26 cellular contexts compared by ENCODE assay signal in the genomic region with DNA sequence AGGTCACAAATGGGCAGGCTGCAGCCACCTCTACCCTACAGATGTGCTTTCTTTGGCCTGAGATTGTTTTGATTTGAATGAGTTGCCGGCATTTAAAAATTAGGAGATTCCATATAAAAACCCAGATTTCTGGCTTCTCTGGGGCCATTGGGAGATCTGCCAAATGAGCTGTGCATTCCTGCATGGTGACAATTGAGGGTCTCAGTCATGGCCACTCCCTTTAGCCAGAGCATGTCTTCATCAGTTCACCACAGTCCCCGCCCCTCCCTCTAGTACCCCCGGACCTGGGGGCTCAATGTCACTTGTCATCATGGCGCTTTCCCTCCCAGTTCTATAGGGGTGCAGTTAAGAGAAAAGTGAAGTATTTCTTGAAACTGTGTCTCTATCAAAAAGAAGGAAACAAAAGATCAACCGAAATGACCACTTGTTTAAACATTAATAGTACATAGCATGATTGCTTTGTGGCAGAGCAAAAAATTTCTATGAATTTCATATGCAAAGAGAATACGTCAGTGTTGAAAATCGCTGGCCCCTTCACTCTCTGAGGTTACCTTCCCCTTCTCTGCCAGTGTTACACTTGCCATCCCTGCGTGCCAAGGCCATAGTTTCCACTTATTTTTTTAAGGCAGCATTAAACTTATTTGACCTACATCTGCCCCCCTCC. TPM values are rescaled to one million over a fixed set of nuclear protein-coding genes. Genes with fewer than 3 reads are reported as not detected.
"Had no signal": no experiment of that assay in that cellular context is flagged by ENCODE, and none has a peak within 500 bp of the region (broad histone marks: within the 10 kb centered on the region; RNA-seq: fewer than 3 reads in every experiment).

No MANE protein-coding gene starts in this region.

- H3K4me1 ChIP-seq: esophagus squamous epithelium, gastroesophageal sphincter, upper lobe of right lung had no signal

- H3K27me3 ChIP-seq: esophagus squamous epithelium, ovary, stomach, testis had no signal

- H3K36me3 ChIP-seq: esophagus squamous epithelium, gastroesophageal sphincter, ovary, stomach, upper lobe of right lung had no signal

- DNase-seq: activated CD8-positive, alpha-beta memory T cell treated with anti-CD3 and anti-CD28 coated beads, Interleukin-2, amount 50 U/mL, for 48 hours; activated naive CD4-positive, alpha-beta T cell; activated T-cell treated with anti-CD3 and anti-CD28 coated beads, Interleukin-2, amount 50 U/mL, for 4 hours; amniotic stem cell; cerebellar nuclear complex; cortex of kidney; endodermal cell; esophagus squamous epithelium; head of caudate nucleus; mesendoderm; mucosa of descending colon; naive thymus-derived CD4-positive, alpha-beta T cell; ovary; small intestine; stimulated activated CD4-positive, alpha-beta T cell treated with anti-CD3 and anti-CD28 coated beads, Interleukin-2, amount 100 ng/mL, for 24 hours; stomach; T1000; upper lobe of right lung had no signal

- H3K27ac ChIP-seq: gastroesophageal sphincter, ovary, stomach, upper lobe of right lung had no signal

- H3K9me3 ChIP-seq: esophagus squamous epithelium, mucosa of descending colon, stomach, testis, upper lobe of right lung had no signal

- ATAC-seq: activated T-cell treated with anti-CD3 and anti-CD28 coated beads, Interleukin-2, amount 50 U/mL, for 4 hours; mucosa of descending colon; naive thymus-derived CD4-positive, alpha-beta T cell; stimulated activated memory B cell treated with anti-CD40 and anti-IgM and Interleukin-4, amounts not matched to agents 10 μg/mL and 1 μg/mL and 100 μg/mL, for 72 hours; upper lobe of right lung; WTC11 had no signal

- H3K4me3 ChIP-seq: esophagus squamous epithelium, gastroesophageal sphincter, mucosa of descending colon, ovary, stomach, testis, upper lobe of right lung had no signal

RNA-seq across cellular contexts. Expression of gene EYA2, which starts 21.1 kb away (rescaled TPM):
- total RNA-seq: activated CD8-positive, alpha-beta memory T cell treated with anti-CD3 and anti-CD28 coated beads for 36 hours; activated T-cell treated with anti-CD3 and anti-CD28 coated beads, Interleukin-2, amount 50 U/mL, for 4 hours; activated T-helper 2 cell treated with anti-CD3 and anti-CD28 coated beads, Interferon-gamma antibody, Interleukin-2, Interleukin-4, amounts not matched to agents 10 μg/mL and 5 μg/mL and 100 μg/mL, durations not matched to agents 14 hours and 24 hours and 36 hours; pulmonary artery endothelial cell; T-helper 1 cell treated with Interleukin-12 subunit alpha and Interleukin-12 subunit beta and Interleukin-4 antibody, amounts not matched to agents 30 ng/mL and 1 ng/mL, for 36 hours had no signal
- polyA plus RNA-seq: naive thymus-derived CD4-positive, alpha-beta T cell had no signal
